1 cellular context compared by ENCODE assay signal in genomic region chr16:70664325-70665112, GRCh38.
TF ChIP-seq lines count a peak whose summit lies in the region.

No MANE protein-coding gene starts in this region.

TF ChIP-seq in HEK293, 187 proteins besides CTCF, POLR2A, EP300 and RAD21 (continued from another document):
- peak; percentile 71 for TF ChIP-seq REST (tag by site-specific recombination; IDR thresholded peaks at IDR 0.05)
